9 cellular contexts compared by ENCODE assay signal in genomic region chr3:58084788-58085543, GRCh38.
DNase-seq lines count a peak whose midpoint lies in the region; ATAC-seq and TF ChIP-seq lines count a peak whose summit lies in the region.
"Had no signal": no experiment of that assay in that cellular context is flagged by ENCODE, and none has a peak within 500 bp of the region (broad histone marks: within the 10 kb centered on the region; RNA-seq: fewer than 3 reads in every experiment).

No MANE protein-coding gene starts in this region.

- no peak overlapping the region for H2BK5ac ChIP-seq in mesendoderm (ENCODE audit: low read length)

- peaks cover 11% of the 10 kb centered on the region for H3K36me3 Mint-ChIP-seq in activated CD4-positive, alpha-beta T cell treated with anti-CD3 and anti-CD28 coated beads for 36 hours (ENCODE audit: low read depth)

- H3K27ac ChIP-seq in liver (ENCODE audit: low read depth in 1 of 2, low read length in 2 of 2), result peak overlapping the region; percentile 3 to 41
- no peak overlapping the region for H3K27ac ChIP-seq in mesendoderm (ENCODE audit: low read depth, low read length)

- TF ChIP-seq CTCF in GM13977 (IDR thresholded peaks at IDR 0.05; ENCODE audit: extremely low read depth, insufficient read depth, missing control alignments) (no peak), liver (IDR thresholded peaks at IDR 0.05; ENCODE audit: low read depth, low read length, missing input control) (no peak)

- H3K56ac ChIP-seq in mesendoderm (ENCODE audit: low read length), result no peak overlapping the region

- H3K36me3 ChIP-seq in liver (ENCODE audit: control insufficient read depth in 4 of 4, insufficient read depth in 3 of 4, low read depth in 1 of 4, low read length in 3 of 4), result peaks cover 0 to 20% (median 5%) of the 10 kb centered on the region in 4 donors
- no peaks in the 10 kb centered on the region for H3K36me3 ChIP-seq in mesendoderm (ENCODE audit: control insufficient read depth, insufficient read depth, low read length)

- no peaks in the 10 kb centered on the region for H3K79me2 ChIP-seq in mesendoderm (ENCODE audit: control insufficient read depth, insufficient read depth, low read length)

- intact Hi-C loops in activated CD4-positive, alpha-beta T cell treated with anti-CD3 and anti-CD28 coated beads for 36 hours (cut with DNase I, micrococcal nuclease), result no loop called here

- no peak overlapping the region for H3K4me3 ChIP-seq in liver (ENCODE audit: low read depth in 1 of 3, low read length in 3 of 3)
- no peak overlapping the region for H3K4me3 ChIP-seq in mesendoderm (ENCODE audit: low read length)

- no peak overlapping the region for H3K23ac ChIP-seq in mesendoderm (ENCODE audit: low read length)

- H2BK15ac ChIP-seq in mesendoderm (replicated peaks; ENCODE audit: low read depth), result no peak overlapping the region

- H3K18ac ChIP-seq in mesendoderm (ENCODE audit: low read length), result no peak overlapping the region

- H3K27ac Mint-ChIP-seq in activated CD4-positive, alpha-beta T cell treated with anti-CD3 and anti-CD28 coated beads for 36 hours, result no peak overlapping the region

- H2BK120ac ChIP-seq in mesendoderm (ENCODE audit: low read depth, low read length), result no peak overlapping the region

- DNase-seq in GM13977 (ENCODE audit: low spot score) (peak; percentile 27), COLO668 (lab: John Stamatoyannopoulos, UW; ENCODE audit: unreplicated experiment) (no peak), mesendoderm (no peak)
- DNase-seq in stimulated activated CD4-positive, alpha-beta T cell treated with anti-CD3 and anti-CD28 coated beads, Interleukin-12 subunit alpha, Interleukin-12 subunit beta, amount 100 ng/mL, for 4 hours, result no peak
- DNase-seq in activated CD4-positive, alpha-beta T cell treated with anti-CD3 and anti-CD28 coated beads for 36 hours, result no peak
- DNase-seq: activated T-cell treated with anti-CD3 and anti-CD28 coated beads, Interleukin-2, amount 50 U/mL, for 4 hours had no signal

- no peak overlapping the region for H4K5ac ChIP-seq in mesendoderm (ENCODE audit: low read length)

- H3K9me3 Mint-ChIP-seq in activated CD4-positive, alpha-beta T cell treated with anti-CD3 and anti-CD28 coated beads for 36 hours (ENCODE audit: low read depth), result no peaks in the 10 kb centered on the region
- H3K9me3 Mint-ChIP-seq: activated T-cell treated with anti-CD3 and anti-CD28 coated beads, Interleukin-2, amount 50 U/mL, for 4 hours had no signal

- no peaks in the 10 kb centered on the region for H3K9me3 ChIP-seq in liver (ENCODE audit: control insufficient read depth in 4 of 4, low read length in 3 of 4)

- H3K4me1 Mint-ChIP-seq in activated CD4-positive, alpha-beta T cell treated with anti-CD3 and anti-CD28 coated beads for 36 hours, result peaks cover 51% of the 10 kb centered on the region

- CTCF ChIA-PET in activated CD4-positive, alpha-beta T cell treated with anti-CD3 and anti-CD28 coated beads for 36 hours (lab: Charles Lee), result interaction anchor here (0.6 to 1.6 kb wide), 3 partner anchors 10 to 371 kb away, joined by 3 to 5 read pairs (median 5); no protein-coding TSS in a partner anchor

- peaks cover 7% of the 10 kb centered on the region for H3K79me1 ChIP-seq in mesendoderm (ENCODE audit: low read length)

- peak; percentile 76 for ATAC-seq in GM21526 (IDR thresholded peaks at IDR 0.05; ENCODE audit: low FRiP score, unreplicated experiment)
- ATAC-seq in HG03575 (IDR thresholded peaks at IDR 0.05; ENCODE audit: extremely low read depth, insufficient number of reproducible peaks, low FRiP score, unreplicated experiment), result peak; percentile 45
- no peak for ATAC-seq in activated CD4-positive, alpha-beta T cell treated with anti-CD3 and anti-CD28 coated beads for 36 hours
- ATAC-seq: activated T-cell treated with anti-CD3 and anti-CD28 coated beads, Interleukin-2, amount 50 U/mL, for 4 hours had no signal

- H3K9ac ChIP-seq in liver (ENCODE audit: low read depth in 1 of 2, low read length in 2 of 2) (no peak overlapping the region), mesendoderm (ENCODE audit: low read length) (no peak overlapping the region)

- H3K4me2 ChIP-seq in mesendoderm (ENCODE audit: low read length), result no peak overlapping the region

- no peaks in the 10 kb centered on the region for H3K27me3 Mint-ChIP-seq in activated CD4-positive, alpha-beta T cell treated with anti-CD3 and anti-CD28 coated beads for 36 hours

- H3K27me3 ChIP-seq in liver (ENCODE audit: control insufficient read depth in 4 of 4, insufficient read depth in 4 of 4, low read length in 3 of 4) (no peaks in the 10 kb centered on the region), mesendoderm (ENCODE audit: insufficient read depth, low read length, poor library complexity) (no peaks in the 10 kb centered on the region)

- no peak overlapping the region for H3K4me3 Mint-ChIP-seq in activated CD4-positive, alpha-beta T cell treated with anti-CD3 and anti-CD28 coated beads for 36 hours
- H3K4me3 Mint-ChIP-seq: activated T-cell treated with anti-CD3 and anti-CD28 coated beads, Interleukin-2, amount 50 U/mL, for 4 hours had no signal

- WGBS in liver, result 73% methylated on average over 5 of the region's 5 CpGs
- WGBS in mesendoderm (ENCODE audit: extremely low coverage, insufficient coverage, low lambda C conversion rate), result no CpG with 5 or more reads among the region's 5 CpGs

- no peak overlapping the region for H4K8ac ChIP-seq in mesendoderm (ENCODE audit: low read depth, low read length)

- H3K4me1 ChIP-seq in liver (ENCODE audit: control insufficient read depth in 4 of 4, insufficient read depth in 4 of 4, low read length in 3 of 4) (peaks cover 0 to 12% (median 5%) of the 10 kb centered on the region in 4 donors), mesendoderm (ENCODE audit: control insufficient read depth, low read depth, low read length) (no peaks in the 10 kb centered on the region)

- POLR2A ChIA-PET in activated CD4-positive, alpha-beta T cell treated with anti-CD3 and anti-CD28 coated beads for 36 hours (lab: Charles Lee), result no interaction called here

- TF ChIP-seq RAD21 in liver (IDR thresholded peaks at IDR 0.05), result no peak

- H3K4ac ChIP-seq in mesendoderm (ENCODE audit: low read depth, low read length), result no peak overlapping the region

- in situ Hi-C loops in GM13977 (cut with MboI; ENCODE audit: low pct_unique_long_range_greater_than_20kb, low sequenced_read_pairs, unreplicated experiment), result no loop called here

- H2AK5ac ChIP-seq in mesendoderm (ENCODE audit: low read length), result no peak overlapping the region

TF ChIP-seq in liver, 16 proteins besides CTCF, POLR2A, EP300 and RAD21:
- TF ChIP-seq SP1 (IDR thresholded peaks at IDR 0.05), result peak; percentile 5
- peak; percentile 22 to 41 for TF ChIP-seq RXRA (IDR thresholded peaks at IDR 0.05)
- no peak for TF ChIP-seq EGR1 (IDR thresholded peaks at IDR 0.05; ENCODE audit: low read depth in 2 of 2)
